In the genomic region with DNA sequence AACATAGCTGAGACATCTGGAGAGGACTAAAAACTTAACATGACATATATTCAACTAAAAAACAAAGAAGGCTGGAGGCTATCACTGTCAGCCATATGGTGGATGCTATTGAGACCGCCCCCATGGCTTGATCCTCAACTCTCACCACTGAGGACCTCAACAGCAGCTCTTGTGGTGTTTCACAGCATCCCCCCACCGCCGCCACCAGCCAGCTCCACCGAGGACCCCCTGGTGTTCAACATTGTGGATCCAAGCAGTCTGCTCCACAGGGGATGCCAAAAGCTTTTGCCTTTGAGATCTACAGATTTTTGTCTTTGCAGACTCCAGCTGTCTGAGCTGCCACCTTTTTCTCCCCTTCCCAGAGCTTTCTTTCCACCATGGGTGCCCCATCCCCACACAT, we compare ENCODE assay signal across 16 cellular contexts.
DNase-seq lines count a peak whose midpoint lies in the region; ATAC-seq and TF ChIP-seq lines count a peak whose summit lies in the region.
"Had no signal": no experiment of that assay in that cellular context is flagged by ENCODE, and none has a peak within 500 bp of the region (broad histone marks: within the 10 kb centered on the region; RNA-seq: fewer than 3 reads in every experiment).

No MANE protein-coding gene starts in this region.

- H3K4me2 ChIP-seq in mesendoderm (ENCODE audit: low read length) = no peak overlapping the region
- H3K4me2 ChIP-seq in osteoblast (ENCODE audit: insufficient read depth, low read length) = no peak overlapping the region
- H3K4me2 ChIP-seq: BLaER1 had no signal

- H3K36me3 Mint-ChIP-seq in endodermal cell (ENCODE audit: low read depth) = no peaks in the 10 kb centered on the region
- H3K36me3 Mint-ChIP-seq: CD8-positive, alpha-beta memory T cell had no signal

- no peaks in the 10 kb centered on the region for H3K27me3 Mint-ChIP-seq in endodermal cell (ENCODE audit: insufficient read depth)

- H3K4me1 ChIP-seq in endodermal cell (ENCODE audit: control insufficient read depth, insufficient read depth, low read length) = peaks cover 9% of the 10 kb centered on the region
- peaks cover 6% of the 10 kb centered on the region for H3K4me1 ChIP-seq in mesendoderm (ENCODE audit: control insufficient read depth, low read depth, low read length)
- no peaks in the 10 kb centered on the region for H3K4me1 ChIP-seq in osteoblast (ENCODE audit: insufficient read depth, low read length)
- H3K4me1 ChIP-seq: BLaER1, Caco-2 had no signal

- DNase-seq in DMS 273 (lab: John Stamatoyannopoulos, UW; ENCODE audit: unreplicated experiment) (peak; percentile 65), DMS 273 treated with DMSO at 0.1 percent for 48 hours (lab: John Stamatoyannopoulos, UW) (no peak), endodermal cell (peak; percentile 87), mesendoderm (peak; percentile 86), osteoblast (ENCODE audit: insufficient read length, low spot score, missing footprints) (no peak), occipital lobe (lab: John Stamatoyannopoulos, UW) (no peak)
- DNase-seq: AML-193; Caco-2; CD8-positive, alpha-beta memory T cell; GOT3; HCEC 1CT; HFFc6 had no signal

- no peak for ATAC-seq in HG03045 (IDR thresholded peaks at IDR 0.05; ENCODE audit: unreplicated experiment)

- H4K5ac ChIP-seq in mesendoderm (ENCODE audit: low read length) = no peak overlapping the region

- no peak overlapping the region for H2AK5ac ChIP-seq in mesendoderm (ENCODE audit: low read length)

- H3K9me3 ChIP-seq in endodermal cell (ENCODE audit: control insufficient read depth, low read length) = peaks cover 40% of the 10 kb centered on the region
- H3K9me3 ChIP-seq in osteoblast (ENCODE audit: low read depth, low read length) = no peaks in the 10 kb centered on the region

- H3K79me2 ChIP-seq in mesendoderm (ENCODE audit: control insufficient read depth, insufficient read depth, low read length) (no peaks in the 10 kb centered on the region), osteoblast (ENCODE audit: insufficient read depth, low read length) (no peaks in the 10 kb centered on the region)

- H3K27me3 ChIP-seq in endodermal cell (ENCODE audit: control insufficient read depth, insufficient read depth, low read length, poor library complexity, severe bottlenecking) (no peaks in the 10 kb centered on the region), mesendoderm (ENCODE audit: insufficient read depth, low read length, poor library complexity) (no peaks in the 10 kb centered on the region), osteoblast (ENCODE audit: insufficient read depth, low read length) (no peaks in the 10 kb centered on the region)
- H3K27me3 ChIP-seq: BLaER1 had no signal

- H3K23ac ChIP-seq in mesendoderm (ENCODE audit: low read length) = peak overlapping the region; percentile 80

- H3K9me3 Mint-ChIP-seq in endodermal cell = peaks cover 20% of the 10 kb centered on the region

- H4K8ac ChIP-seq in mesendoderm (ENCODE audit: low read depth, low read length) = no peak overlapping the region

- H3K36me3 ChIP-seq in endodermal cell (ENCODE audit: control insufficient read depth, insufficient read depth, low read length) (no peaks in the 10 kb centered on the region), mesendoderm (ENCODE audit: control insufficient read depth, insufficient read depth, low read length) (no peaks in the 10 kb centered on the region), osteoblast (ENCODE audit: insufficient read depth, low read length) (no peaks in the 10 kb centered on the region)
- H3K36me3 ChIP-seq: BLaER1 had no signal

- H3K4me3 ChIP-seq in endodermal cell (ENCODE audit: low read length) (no peak overlapping the region), mesendoderm (ENCODE audit: low read length) (no peak overlapping the region), osteoblast (ENCODE audit: insufficient read depth, low read length) (no peak overlapping the region)
- H3K4me3 ChIP-seq: BLaER1 had no signal

- peak overlapping the region; percentile 70 for H2BK5ac ChIP-seq in mesendoderm (ENCODE audit: low read length)

- H2BK15ac ChIP-seq in mesendoderm (replicated peaks; ENCODE audit: low read depth) = no peak overlapping the region

- H3K27ac Mint-ChIP-seq in endodermal cell = peak overlapping the region; percentile 83
- H3K27ac Mint-ChIP-seq: CD8-positive, alpha-beta memory T cell; HFFc6 had no signal

- H2BK120ac ChIP-seq in mesendoderm (ENCODE audit: low read depth, low read length) = no peak overlapping the region

- no peak overlapping the region for H3K4ac ChIP-seq in mesendoderm (ENCODE audit: low read depth, low read length)

- H3K27ac ChIP-seq in endodermal cell (ENCODE audit: low read depth, low read length) (no peak overlapping the region), mesendoderm (ENCODE audit: low read depth, low read length) (peak overlapping the region; percentile 4), osteoblast (ENCODE audit: low read depth, low read length) (no peak overlapping the region)
- H3K27ac ChIP-seq: 22Rv1, BLaER1, HL-60 had no signal

- H3K56ac ChIP-seq in mesendoderm (ENCODE audit: low read length) = no peak overlapping the region

- H3K9ac ChIP-seq in endodermal cell (ENCODE audit: extremely low read depth, low read length, poor library complexity, severe bottlenecking) (no peak overlapping the region), mesendoderm (ENCODE audit: low read length) (no peak overlapping the region)
- H3K9ac ChIP-seq: BLaER1 had no signal

- H3K18ac ChIP-seq in mesendoderm (ENCODE audit: low read length) = no peak overlapping the region

- H2AFZ ChIP-seq in osteoblast (ENCODE audit: low read length) = no peak overlapping the region

- peak overlapping the region; percentile 25 for H3K4me3 Mint-ChIP-seq in endodermal cell
- H3K4me3 Mint-ChIP-seq: CD8-positive, alpha-beta memory T cell; HFFc6 had no signal

- no peaks in the 10 kb centered on the region for H3K79me1 ChIP-seq in mesendoderm (ENCODE audit: low read length)

- peaks cover 23% of the 10 kb centered on the region for H3K4me1 Mint-ChIP-seq in endodermal cell
- H3K4me1 Mint-ChIP-seq: CD8-positive, alpha-beta memory T cell had no signal

- no peaks in the 10 kb centered on the region for H4K20me1 ChIP-seq in osteoblast (ENCODE audit: insufficient read depth, low read length)
- H4K20me1 ChIP-seq: BLaER1 had no signal

- TF ChIP-seq CTCF in endodermal cell (conservative IDR thresholded peaks at IDR 0.05) (no peak), osteoblast (IDR thresholded peaks at IDR 0.05; ENCODE audit: extremely low read depth, low read depth, low read length) (no peak)

- 51 to 58% methylated on average over 4 of the region's 4 CpGs for WGBS in endodermal cell (ENCODE audit: insufficient coverage in 1 of 2, insufficient read length in 1 of 2), 2 experiments
- no CpG with 5 or more reads among the region's 4 CpGs for WGBS in mesendoderm (ENCODE audit: extremely low coverage, insufficient coverage, low lambda C conversion rate)

Comparison
In these comparisons a context has a peak if more than half of its experiments do, and no peak if none do; other contexts are left out.
1. DNase-seq: peak in DMS 273 (single experiment), endodermal cell (single experiment) and mesendoderm (single experiment); none in DMS 273 treated with DMSO at 0.1 percent for 48 hours (single experiment), osteoblast (single experiment) and occipital lobe (single experiment).